ENCODE assay signal across 18 cellular contexts in the genomic region with DNA sequence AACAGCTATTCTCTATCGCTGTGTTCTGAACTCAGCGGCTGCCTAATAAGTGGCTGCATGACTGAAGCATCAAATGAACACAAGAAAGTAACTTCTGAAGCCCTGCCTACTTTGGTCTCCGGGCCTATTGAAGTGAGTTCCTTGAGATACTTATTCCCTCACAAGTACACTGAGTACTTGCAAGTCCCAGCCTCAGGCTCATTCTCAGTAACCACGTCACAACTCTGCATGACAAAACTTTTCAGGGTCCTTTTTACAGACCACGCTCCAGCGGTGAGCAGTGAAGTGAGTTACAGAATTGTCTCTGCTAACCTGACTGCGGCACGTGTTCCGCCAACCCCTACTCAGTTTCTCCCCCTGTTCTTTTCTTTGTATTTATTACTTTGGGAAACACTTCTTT.
DNase-seq lines count a peak whose midpoint lies in the region; ATAC-seq and TF ChIP-seq lines count a peak whose summit lies in the region.
"Had no signal": no experiment of that assay in that cellular context is flagged by ENCODE, and none has a peak within 500 bp of the region (broad histone marks: within the 10 kb centered on the region; RNA-seq: fewer than 3 reads in every experiment).

No MANE protein-coding gene starts in this region.

- no peak overlapping the region for H3K4me2 ChIP-seq in SK-N-SH
- H3K4me2 ChIP-seq in neuronal stem cell (ENCODE audit: insufficient read depth, low read length, poor library complexity, severe bottlenecking), result no peak overlapping the region

- TF ChIP-seq POLR2A in erythroblast (IDR thresholded peaks at IDR 0.05; ENCODE audit: low read length), result no peak

- H2BK15ac ChIP-seq in neuronal stem cell (ENCODE audit: low read length), result no peak overlapping the region

- CTCF ChIA-PET in SK-N-SH (lab: Yijun Ruan, JAX), result no interaction called here

- H3K36me3 ChIP-seq in SK-N-SH (replicated peaks in 1 of 2; ENCODE audit: control insufficient read depth in 1 of 2, insufficient read depth in 2 of 2, low read length in 1 of 2), result no peaks in the 10 kb centered on the region
- no peaks in the 10 kb centered on the region for H3K36me3 ChIP-seq in endodermal cell (ENCODE audit: control insufficient read depth, insufficient read depth, low read length)
- no peaks in the 10 kb centered on the region for H3K36me3 ChIP-seq in neuronal stem cell (replicated peaks in 1 of 2; ENCODE audit: control insufficient read depth in 2 of 2, insufficient read depth in 2 of 2, low read length in 2 of 2)

- no peak for TF ChIP-seq RAD21 in SK-N-SH (IDR thresholded peaks at IDR 0.05; ENCODE audit: low read length)

- no peaks in the 10 kb centered on the region for H3K79me2 ChIP-seq in SK-N-SH (ENCODE audit: insufficient read depth)

- TF ChIP-seq EP300 in SK-N-SH (IDR thresholded peaks at IDR 0.05; ENCODE audit: borderline replicate concordance in 1 of 2, low read depth in 1 of 2, low read length in 1 of 2), result no peak

- DNase-seq in SK-N-SH, result no peak
- peak; percentile 41 for DNase-seq in endodermal cell
- peak; percentile 58 for DNase-seq in islet precursor cell
- no peak for DNase-seq in neuronal stem cell (ENCODE audit: low spot score)
- no peak for DNase-seq in sciatic nerve (ENCODE audit: low spot score)
- no peak for DNase-seq in erythroblast (lab: John Stamatoyannopoulos, UW)
- DNase-seq: CD8-positive, alpha-beta T cell; COR-L47; DND-41; GF-D8; GM23248; HCEC 1CT; HFFc6 had no signal

- no peak overlapping the region for H3K23ac ChIP-seq in neuronal stem cell (ENCODE audit: low read depth, low read length, poor library complexity)

- H3K9me3 ChIP-seq in SK-N-SH, result no peaks in the 10 kb centered on the region
- no peaks in the 10 kb centered on the region for H3K9me3 ChIP-seq in endodermal cell (ENCODE audit: control insufficient read depth, low read length)
- no peaks in the 10 kb centered on the region for H3K9me3 ChIP-seq in neuronal stem cell (replicated peaks in 1 of 2; ENCODE audit: control insufficient read depth in 2 of 2, insufficient read depth in 1 of 2, low read depth in 1 of 2, low read length in 2 of 2)

- H4K8ac ChIP-seq in neuronal stem cell (ENCODE audit: low read depth, low read length), result no peak overlapping the region

- no peaks in the 10 kb centered on the region for H4K20me1 ChIP-seq in SK-N-SH (ENCODE audit: insufficient read depth)

- H3K36me3 Mint-ChIP-seq in endodermal cell (ENCODE audit: low read depth), result no peaks in the 10 kb centered on the region
- H3K36me3 Mint-ChIP-seq: CD14-positive monocyte; CD8-positive, alpha-beta T cell had no signal

- H3K9me2 ChIP-seq in SK-N-SH, result no peaks in the 10 kb centered on the region

- H3K4me3 Mint-ChIP-seq in endodermal cell, result no peak overlapping the region
- H3K4me3 Mint-ChIP-seq: CD14-positive monocyte; CD8-positive, alpha-beta T cell; HFFc6 had no signal

- no peak overlapping the region for H3K9ac ChIP-seq in SK-N-SH
- H3K9ac ChIP-seq in endodermal cell (ENCODE audit: extremely low read depth, low read length, poor library complexity, severe bottlenecking), result no peak overlapping the region
- H3K9ac ChIP-seq in neuronal stem cell (ENCODE audit: low read depth, low read length, poor library complexity), result no peak overlapping the region
- H3K9ac ChIP-seq: GM23248 had no signal

- no peak overlapping the region for H4K91ac ChIP-seq in neuronal stem cell (ENCODE audit: low read depth, low read length, poor library complexity)

- no peak overlapping the region for H3K27ac Mint-ChIP-seq in endodermal cell
- H3K27ac Mint-ChIP-seq: CD14-positive monocyte; CD8-positive, alpha-beta T cell; HFFc6 had no signal

- H3K27me3 ChIP-seq in SK-N-SH (ENCODE audit: insufficient read depth), result no peaks in the 10 kb centered on the region
- no peaks in the 10 kb centered on the region for H3K27me3 ChIP-seq in endodermal cell (ENCODE audit: control insufficient read depth, insufficient read depth, low read length, poor library complexity, severe bottlenecking)
- H3K27me3 ChIP-seq in neuronal stem cell (ENCODE audit: control insufficient read depth in 3 of 3, insufficient read depth in 3 of 3, low read depth in 1 of 3, low read length in 3 of 3), result no peaks in the 10 kb centered on the region

- H3K79me1 ChIP-seq in neuronal stem cell (ENCODE audit: low read depth, low read length), result no peaks in the 10 kb centered on the region

- no peaks in the 10 kb centered on the region for H3K9me3 Mint-ChIP-seq in endodermal cell

- WGBS in SK-N-SH (ENCODE audit: low lambda C conversion rate), result 81% methylated on average over 9 of the region's 9 CpGs
- 89 to 91% methylated on average over 6 to 9 of the region's 9 CpGs for WGBS in endodermal cell (ENCODE audit: insufficient coverage in 1 of 2, insufficient read length in 1 of 2), 2 experiments
- WGBS in neuronal stem cell (ENCODE audit: extremely low coverage in 2 of 2, insufficient read length in 2 of 2, insufficient replicate concordance in 1 of 2), 2 donors, result no CpG with 5 or more reads among the region's 9 CpGs

- H3K4me1 ChIP-seq in SK-N-SH (ENCODE audit: control insufficient read depth in 1 of 2, insufficient read depth in 2 of 2, low read depth in 1 of 2, low read length in 1 of 2) (no peaks in the 10 kb centered on the region), endodermal cell (ENCODE audit: control insufficient read depth, insufficient read depth, low read length) (peaks cover 3% of the 10 kb centered on the region), neuronal stem cell (ENCODE audit: control insufficient read depth in 2 of 2, insufficient read depth in 1 of 2, low read depth in 1 of 2, low read length in 2 of 2) (no peaks in the 10 kb centered on the region)

- no peak overlapping the region for H3K4ac ChIP-seq in neuronal stem cell (ENCODE audit: low read length)

- no peak overlapping the region for H3K27ac ChIP-seq in SK-N-SH (ENCODE audit: low read depth in 2 of 2, low read length in 1 of 2)
- no peak overlapping the region for H3K27ac ChIP-seq in endodermal cell (ENCODE audit: low read depth, low read length)
- H3K27ac ChIP-seq in neuronal stem cell (replicated peaks; ENCODE audit: low read length), result no peak overlapping the region
- H3K27ac ChIP-seq: 22Rv1, GM23248, HL-60 had no signal

- POLR2A ChIA-PET in SK-N-SH (lab: Yijun Ruan, JAX), result no interaction called here

- H2BK12ac ChIP-seq in neuronal stem cell (ENCODE audit: low read length), result no peak overlapping the region

- no peaks in the 10 kb centered on the region for H3F3A ChIP-seq in SK-N-SH (replicated peaks; ENCODE audit: insufficient read depth)

- H3K14ac ChIP-seq in neuronal stem cell (ENCODE audit: low read length), result no peak overlapping the region

- H3K4me3 ChIP-seq in SK-N-SH (ENCODE audit: low read depth in 2 of 2, low read length in 1 of 2) (no peak overlapping the region), endodermal cell (ENCODE audit: low read length) (no peak overlapping the region), neuronal stem cell (ENCODE audit: low read length in 2 of 2) (no peak overlapping the region)
- H3K4me3 ChIP-seq: GM23248 had no signal

- H3K18ac ChIP-seq in neuronal stem cell (ENCODE audit: low read length), result no peak overlapping the region

- no peaks in the 10 kb centered on the region for H3K4me1 Mint-ChIP-seq in endodermal cell
- H3K4me1 Mint-ChIP-seq: CD14-positive monocyte had no signal

- H2AFZ ChIP-seq in SK-N-SH (ENCODE audit: low read depth) (0 out of 2 replicates have a peak overlapping the region, but pooled peaks have one; percentile 16), neuronal stem cell (ENCODE audit: low read length) (peak overlapping the region; percentile 56)
- H2AFZ ChIP-seq: GM23248 had no signal

- no peak overlapping the region for H2AK5ac ChIP-seq in neuronal stem cell (ENCODE audit: low read depth, low read length)

- H2BK5ac ChIP-seq in neuronal stem cell (ENCODE audit: low read length), result no peak overlapping the region

- H2BK120ac ChIP-seq in neuronal stem cell (ENCODE audit: low read depth, low read length), result no peak overlapping the region

- intact Hi-C loops in sciatic nerve (cut with DNase I), result no loop called here

- no peak for TF ChIP-seq CTCF in SK-N-SH (IDR thresholded peaks at IDR 0.05)
- no peak for TF ChIP-seq CTCF in endodermal cell (conservative IDR thresholded peaks at IDR 0.05)

- no peak for ATAC-seq in SK-N-SH treated with all-trans-retinoic acid at 6 μM for 48 hours
- no peak for ATAC-seq in sciatic nerve
- ATAC-seq in GM18517 (IDR thresholded peaks at IDR 0.05; ENCODE audit: unreplicated experiment), result no peak
- ATAC-seq: CD8-positive, alpha-beta T cell had no signal

- no peaks in the 10 kb centered on the region for H3K27me3 Mint-ChIP-seq in endodermal cell (ENCODE audit: insufficient read depth)

TF ChIP-seq in SK-N-SH, 30 proteins besides CTCF, POLR2A, EP300 and RAD21 (continues in another document):
- no peak for TF ChIP-seq RFX5 (IDR thresholded peaks at IDR 0.05; ENCODE audit: low read length)
- TF ChIP-seq, protein P1, sequence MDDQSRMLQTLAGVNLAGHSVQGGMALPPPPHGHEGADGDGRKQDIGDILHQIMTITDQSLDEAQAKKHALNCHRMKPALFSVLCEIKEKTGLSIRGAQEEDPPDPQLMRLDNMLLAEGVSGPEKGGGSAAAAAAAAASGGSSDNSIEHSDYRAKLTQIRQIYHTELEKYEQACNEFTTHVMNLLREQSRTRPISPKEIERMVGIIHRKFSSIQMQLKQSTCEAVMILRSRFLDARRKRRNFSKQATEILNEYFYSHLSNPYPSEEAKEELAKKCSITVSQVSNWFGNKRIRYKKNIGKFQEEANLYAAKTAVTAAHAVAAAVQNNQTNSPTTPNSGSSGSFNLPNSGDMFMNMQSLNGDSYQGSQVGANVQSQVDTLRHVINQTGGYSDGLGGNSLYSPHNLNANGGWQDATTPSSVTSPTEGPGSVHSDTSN (IDR thresholded peaks at IDR 0.05), result no peak
- no peak for TF ChIP-seq NRF1 (IDR thresholded peaks at IDR 0.05; ENCODE audit: low read depth, low read length)

TF ChIP-seq in SK-N-SH treated with all-trans-retinoic acid at 6 μM for 48 hours, 23 proteins besides CTCF, POLR2A, EP300 and RAD21 (continues in another document):
- TF ChIP-seq, protein P2, sequence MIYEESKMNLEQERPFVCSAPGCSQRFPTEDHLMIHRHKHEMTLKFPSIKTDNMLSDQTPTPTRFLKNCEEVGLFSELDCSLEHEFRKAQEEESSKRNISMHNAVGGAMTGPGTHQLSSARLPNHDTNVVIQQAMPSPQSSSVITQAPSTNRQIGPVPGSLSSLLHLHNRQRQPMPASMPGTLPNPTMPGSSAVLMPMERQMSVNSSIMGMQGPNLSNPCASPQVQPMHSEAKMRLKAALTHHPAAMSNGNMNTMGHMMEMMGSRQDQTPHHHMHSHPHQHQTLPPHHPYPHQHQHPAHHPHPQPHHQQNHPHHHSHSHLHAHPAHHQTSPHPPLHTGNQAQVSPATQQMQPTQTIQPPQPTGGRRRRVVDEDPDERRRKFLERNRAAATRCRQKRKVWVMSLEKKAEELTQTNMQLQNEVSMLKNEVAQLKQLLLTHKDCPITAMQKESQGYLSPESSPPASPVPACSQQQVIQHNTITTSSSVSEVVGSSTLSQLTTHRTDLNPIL (CRISPR knock-in tag; IDR thresholded peaks at IDR 0.05; ENCODE audit: low read depth), result no peak
- TF ChIP-seq ZC3H10 (CRISPR knock-in tag; IDR thresholded peaks at IDR 0.05), result no peak
- TF ChIP-seq ISL1 (CRISPR knock-in tag; IDR thresholded peaks at IDR 0.05), result no peak
- no peak for TF ChIP-seq ZNF8 (CRISPR knock-in tag; IDR thresholded peaks at IDR 0.05)

Comparison
In these comparisons a context has a peak if more than half of its experiments do, and no peak if none do; other contexts are left out.
1. DNase-seq: peak in endodermal cell (single experiment) and islet precursor cell (single experiment); none in SK-N-SH (single experiment), neuronal stem cell (single experiment), sciatic nerve (single experiment) and erythroblast (0 of 2).